In genomic region chr3:14518893-14519292, GRCh38 we compare ENCODE assay signal across 15 cellular contexts. TPM values are rescaled to one million over a fixed set of nuclear protein-coding genes. Genes with fewer than 3 reads are reported as not detected.
A peak's percentile ranks its signal among the peaks of the same experiment; 100 is the strongest.
DNase-seq lines count a peak whose midpoint lies in the region; ATAC-seq and TF ChIP-seq lines count a peak whose summit lies in the region.
"Had no signal": no experiment of that assay in that cellular context is flagged by ENCODE, and none has a peak within 500 bp of the region (broad histone marks: within the 10 kb centered on the region; RNA-seq: fewer than 3 reads in every experiment).

No MANE protein-coding gene starts in this region.

- no peaks in the 10 kb centered on the region for H3K9me3 Mint-ChIP-seq in chondrocyte (ENCODE audit: low read depth)
- H3K9me3 Mint-ChIP-seq in stimulated activated naive CD8-positive, alpha-beta T cell treated with anti-CD3 and anti-CD28 coated beads, Interleukin-15, amount 100 ng/mL, for 72 hours: no peaks in the 10 kb centered on the region

- no CpG with 5 or more reads among the region's 11 CpGs for WGBS in neuronal stem cell (ENCODE audit: extremely low coverage in 2 of 2, insufficient read length in 2 of 2, insufficient replicate concordance in 1 of 2), 2 donors

- no peaks in the 10 kb centered on the region for H3K36me3 Mint-ChIP-seq in chondrocyte (ENCODE audit: low read depth)
- H3K36me3 Mint-ChIP-seq: CD4-positive, alpha-beta memory T cell had no signal

- H2BK120ac ChIP-seq in neuronal stem cell (ENCODE audit: low read depth, low read length): no peak overlapping the region

- H3K18ac ChIP-seq in neuronal stem cell (ENCODE audit: low read length): no peak overlapping the region

- H3K4ac ChIP-seq in neuronal stem cell (ENCODE audit: low read length): no peak overlapping the region

- in situ Hi-C loops in gastrocnemius medialis (cut with MboI; ENCODE audit: low sequenced_read_pairs in 4 of 4): no loop called here

- no peak overlapping the region for H3K4me3 Mint-ChIP-seq in chondrocyte (ENCODE audit: unreplicated experiment)
- H3K4me3 Mint-ChIP-seq in stimulated activated naive CD8-positive, alpha-beta T cell treated with anti-CD3 and anti-CD28 coated beads, Interleukin-15, amount 100 ng/mL, for 72 hours: no peak overlapping the region
- H3K4me3 Mint-ChIP-seq: CD4-positive, alpha-beta memory T cell had no signal

- DNase-seq in left ventricle myocardium inferior (no peak), Right ventricle myocardium inferior (ENCODE audit: missing footprints) (no peak), RWPE2 (ENCODE audit: low spot score) (peak; percentile 22), chondrocyte (ENCODE audit: low spot score) (peak; percentile 39), gastrocnemius medialis (no peak), neuronal stem cell (ENCODE audit: low spot score) (no peak)
- no peak for DNase-seq in stimulated activated naive CD8-positive, alpha-beta T cell treated with anti-CD3 and anti-CD28 coated beads, Interleukin-15, amount 100 ng/mL, for 72 hours
- DNase-seq: BE2C; CD4-positive, alpha-beta memory T cell; DMS79 had no signal

- no peaks in the 10 kb centered on the region for H3K4me1 Mint-ChIP-seq in chondrocyte (ENCODE audit: low read depth)
- no peaks in the 10 kb centered on the region for H3K4me1 Mint-ChIP-seq in stimulated activated naive CD8-positive, alpha-beta T cell treated with anti-CD3 and anti-CD28 coated beads, Interleukin-15, amount 100 ng/mL, for 72 hours
- H3K4me1 Mint-ChIP-seq: CD4-positive, alpha-beta memory T cell had no signal

- H3K79me1 ChIP-seq in neuronal stem cell (ENCODE audit: low read depth, low read length): no peaks in the 10 kb centered on the region

- no peak overlapping the region for H4K91ac ChIP-seq in neuronal stem cell (ENCODE audit: low read depth, low read length, poor library complexity)

- H2BK15ac ChIP-seq in neuronal stem cell (ENCODE audit: low read length): no peak overlapping the region

- H2AFZ ChIP-seq in neuronal stem cell (ENCODE audit: low read length): no peak overlapping the region

- TF ChIP-seq POLR2A in gastrocnemius medialis (IDR thresholded peaks at IDR 0.05): no peak

- intact Hi-C loops in left ventricle myocardium inferior (cut with micrococcal nuclease) (no loop called here), Right ventricle myocardium inferior (cut with DNase I) (no loop called here), gastrocnemius medialis (cut with DNase I; ENCODE audit: low total_unique reads) (no loop called here)

- H4K8ac ChIP-seq in neuronal stem cell (ENCODE audit: low read depth, low read length): no peak overlapping the region

- H3K27ac ChIP-seq in left ventricle myocardium inferior (replicated peaks) (peak overlapping the region; percentile 93), RWPE2 (ENCODE audit: poor library complexity, severe bottlenecking) (no peak overlapping the region), gastrocnemius medialis (peak overlapping the region; percentile 92 to 99 (median 97)), neuronal stem cell (replicated peaks; ENCODE audit: low read length) (no peak overlapping the region)
- H3K27ac ChIP-seq: A549, C4-2B had no signal

- H2AK5ac ChIP-seq in neuronal stem cell (ENCODE audit: low read depth, low read length): no peak overlapping the region

- H3K27me3 ChIP-seq in left ventricle myocardium inferior (ENCODE audit: low read depth): no peaks in the 10 kb centered on the region
- H3K27me3 ChIP-seq in RWPE2 (ENCODE audit: insufficient read depth, poor library complexity, severe bottlenecking): no peaks in the 10 kb centered on the region
- no peaks in the 10 kb centered on the region for H3K27me3 ChIP-seq in gastrocnemius medialis
- H3K27me3 ChIP-seq in neuronal stem cell (ENCODE audit: control insufficient read depth in 3 of 3, insufficient read depth in 3 of 3, low read depth in 1 of 3, low read length in 3 of 3): peaks cover 0 to 26% (median 0%) of the 10 kb centered on the region in 3 experiments
- H3K27me3 ChIP-seq: BE2C had no signal

- no peak overlapping the region for H2BK5ac ChIP-seq in neuronal stem cell (ENCODE audit: low read length)

- no peak overlapping the region for H2BK12ac ChIP-seq in neuronal stem cell (ENCODE audit: low read length)

- peaks cover 7% of the 10 kb centered on the region for H3K27me3 Mint-ChIP-seq in chondrocyte (ENCODE audit: low read depth)
- H3K27me3 Mint-ChIP-seq in stimulated activated naive CD8-positive, alpha-beta T cell treated with anti-CD3 and anti-CD28 coated beads, Interleukin-15, amount 100 ng/mL, for 72 hours: peaks cover 9% of the 10 kb centered on the region

- no peak overlapping the region for H3K23ac ChIP-seq in neuronal stem cell (ENCODE audit: low read depth, low read length, poor library complexity)

- H3K4me3 ChIP-seq in left ventricle myocardium inferior (no peak overlapping the region), RWPE2 (ENCODE audit: severe bottlenecking) (no peak overlapping the region), gastrocnemius medialis (no peak overlapping the region), neuronal stem cell (ENCODE audit: low read length in 2 of 2) (no peak overlapping the region)
- H3K4me3 ChIP-seq: A549, GM12878 had no signal

- H3K4me1 ChIP-seq in left ventricle myocardium inferior (peaks cover 62% of the 10 kb centered on the region), RWPE2 (ENCODE audit: insufficient read depth, poor library complexity, severe bottlenecking) (no peaks in the 10 kb centered on the region), gastrocnemius medialis (peaks cover 30 to 33% of the 10 kb centered on the region in 2 donors), neuronal stem cell (ENCODE audit: control insufficient read depth in 2 of 2, insufficient read depth in 1 of 2, low read depth in 1 of 2, low read length in 2 of 2) (peaks cover 3 to 4% of the 10 kb centered on the region in 2 donors)
- H3K4me1 ChIP-seq: A549, BE2C had no signal

- no peaks in the 10 kb centered on the region for H3K9me3 ChIP-seq in left ventricle myocardium inferior (replicated peaks)
- H3K9me3 ChIP-seq in RWPE2 (ENCODE audit: severe bottlenecking): no peaks in the 10 kb centered on the region
- H3K9me3 ChIP-seq in gastrocnemius medialis: no peaks in the 10 kb centered on the region
- H3K9me3 ChIP-seq in neuronal stem cell (replicated peaks in 1 of 2; ENCODE audit: control insufficient read depth in 2 of 2, insufficient read depth in 1 of 2, low read depth in 1 of 2, low read length in 2 of 2): no peaks in the 10 kb centered on the region
- H3K9me3 ChIP-seq: A549, BE2C had no signal

- ATAC-seq in Right ventricle myocardium inferior (no peak), RWPE2 (ENCODE audit: low read depth) (no peak), gastrocnemius medialis (no peak), GM19395 (IDR thresholded peaks at IDR 0.05; ENCODE audit: unreplicated experiment) (no peak)
- no peak for ATAC-seq in stimulated activated naive CD8-positive, alpha-beta T cell treated with anti-CD3 and anti-CD28 coated beads, Interleukin-15, amount 100 ng/mL, for 72 hours
- ATAC-seq: A549, GM12878 had no signal

- TF ChIP-seq CTCF in left ventricle myocardium inferior (IDR thresholded peaks at IDR 0.05; ENCODE audit: borderline replicate concordance) (no peak), RWPE2 (IDR thresholded peaks at IDR 0.05; ENCODE audit: poor library complexity, severe bottlenecking) (no peak), chondrocyte (IDR thresholded peaks at IDR 0.05) (no peak), gastrocnemius medialis (IDR thresholded peaks at IDR 0.05 in 4 of 5, conservative IDR thresholded peaks at IDR 0.05 in 1 of 5) (no peak)

- H3K36me3 ChIP-seq in left ventricle myocardium inferior (peaks cover 39% of the 10 kb centered on the region), RWPE2 (ENCODE audit: low read depth) (no peaks in the 10 kb centered on the region), gastrocnemius medialis (peaks cover 0 to 43% of the 10 kb centered on the region in 2 donors), neuronal stem cell (replicated peaks in 1 of 2; ENCODE audit: control insufficient read depth in 2 of 2, insufficient read depth in 2 of 2, low read length in 2 of 2) (no peaks in the 10 kb centered on the region)
- H3K36me3 ChIP-seq: BE2C had no signal

- no peak overlapping the region for H3K4me2 ChIP-seq in neuronal stem cell (ENCODE audit: insufficient read depth, low read length, poor library complexity, severe bottlenecking)
- H3K4me2 ChIP-seq: A549 had no signal

- no peak overlapping the region for H3K27ac Mint-ChIP-seq in chondrocyte (ENCODE audit: unreplicated experiment)
- H3K27ac Mint-ChIP-seq in stimulated activated naive CD8-positive, alpha-beta T cell treated with anti-CD3 and anti-CD28 coated beads, Interleukin-15, amount 100 ng/mL, for 72 hours: no peak overlapping the region
- H3K27ac Mint-ChIP-seq: CD4-positive, alpha-beta memory T cell had no signal

- no peak overlapping the region for H3K9ac ChIP-seq in neuronal stem cell (ENCODE audit: low read depth, low read length, poor library complexity)

- H3K14ac ChIP-seq in neuronal stem cell (ENCODE audit: low read length): no peak overlapping the region

RNA-seq across cellular contexts. Expression of gene GRIP2, which starts 21.2 kb away (rescaled TPM):
- total RNA-seq in left ventricle myocardium inferior (59.1 TPM), Right ventricle myocardium inferior (39.3 TPM), chondrocyte (0.20 to 0.63 TPM in 2 of 3 replicates, not detected in the other), gastrocnemius medialis (10 to 100 TPM in 1 of 4 donors, 1 to 10 TPM in 3; 2.8 to 12.6 (median 4.6) TPM)
- 0.77 TPM for polyA plus RNA-seq in neuronal stem cell (2013, experiment 1 of 2)
- polyA plus RNA-seq in neuronal stem cell (2013, experiment 2 of 2): 0.62 TPM
- total RNA-seq: CD4-positive, alpha-beta memory T cell; GM12878 had no signal
- polyA plus RNA-seq: AG04450; CD4-positive, alpha-beta memory T cell; GM12878 had no signal

Comparison
In these comparisons a context has a peak if more than half of its experiments do, and no peak if none do; other contexts are left out.
1. DNase-seq: peak in RWPE2 (single experiment) and chondrocyte (single experiment); none in left ventricle myocardium inferior (single experiment), Right ventricle myocardium inferior (single experiment), gastrocnemius medialis (0 of 2), stimulated activated naive CD8-positive, alpha-beta T cell treated with anti-CD3 and anti-CD28 coated beads, Interleukin-15, amount 100 ng/mL, for 72 hours (0 of 2) and neuronal stem cell (single experiment).
2. H3K27ac ChIP-seq: peak in left ventricle myocardium inferior (single experiment) and gastrocnemius medialis (4 of 4); none in RWPE2 (single experiment) and neuronal stem cell (single experiment).